23 cellular contexts compared by ENCODE assay signal in the genomic region with DNA sequence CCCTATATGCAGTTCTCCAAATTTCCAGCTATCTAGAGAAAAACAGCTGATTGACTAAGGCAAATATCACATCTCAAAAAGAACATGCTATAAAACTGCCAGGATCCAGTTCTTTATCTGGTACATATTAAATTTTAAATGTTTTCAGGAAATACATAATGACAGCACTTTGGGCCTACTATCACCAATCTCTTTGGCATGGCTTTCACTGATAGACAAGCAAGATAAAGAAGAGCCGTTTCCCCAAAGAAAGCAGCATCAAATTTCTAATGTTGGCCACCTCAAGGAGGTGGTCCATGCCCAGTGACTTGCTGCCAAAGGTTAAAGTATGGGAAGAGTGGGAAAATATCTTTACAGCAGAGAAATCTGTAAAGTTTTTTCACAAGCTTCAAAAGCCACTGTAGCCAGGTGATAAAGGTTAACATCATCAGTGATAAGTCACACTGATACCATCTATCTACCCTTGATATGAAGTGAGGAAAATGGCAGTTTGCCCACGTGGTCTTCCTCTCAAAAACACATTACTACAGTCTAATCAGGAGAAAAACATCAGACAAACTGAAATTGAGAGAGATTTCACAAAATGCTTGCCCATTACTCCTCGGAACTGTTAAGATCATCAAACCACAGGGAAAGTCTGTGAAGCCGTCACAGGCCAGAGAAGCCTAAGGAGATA. TPM values are rescaled to one million over a fixed set of nuclear protein-coding genes. Genes with fewer than 3 reads are reported as not detected.
DNase-seq lines count a peak whose midpoint lies in the region; ATAC-seq and TF ChIP-seq lines count a peak whose summit lies in the region.
"Had no signal": no experiment of that assay in that cellular context is flagged by ENCODE, and none has a peak within 500 bp of the region (broad histone marks: within the 10 kb centered on the region; RNA-seq: fewer than 3 reads in every experiment).

No MANE protein-coding gene starts in this region.

- no peak overlapping the region for H2BK120ac ChIP-seq in mesendoderm (ENCODE audit: low read depth, low read length)

- H2BK5ac ChIP-seq in mesendoderm (ENCODE audit: low read length) = no peak overlapping the region

- H3K79me1 ChIP-seq in mesendoderm (ENCODE audit: low read length) = no peaks in the 10 kb centered on the region

- H4K8ac ChIP-seq in mesendoderm (ENCODE audit: low read depth, low read length) = no peak overlapping the region

- no peak overlapping the region for H3K18ac ChIP-seq in mesendoderm (ENCODE audit: low read length)

- TF ChIP-seq EP300 in SK-N-SH (IDR thresholded peaks at IDR 0.05; ENCODE audit: borderline replicate concordance in 1 of 2, low read depth in 1 of 2, low read length in 1 of 2) = peak in 1 of 2 experiments; percentile 28; a peak in 1 of 4 replicates

- no peaks in the 10 kb centered on the region; a peak in 1 of 4 replicates for H3K4me1 ChIP-seq in SK-N-SH (ENCODE audit: control insufficient read depth in 1 of 2, insufficient read depth in 2 of 2, low read depth in 1 of 2, low read length in 1 of 2)
- peaks cover 43% of the 10 kb centered on the region for H3K4me1 ChIP-seq in Loucy (ENCODE audit: insufficient read depth, low read length, poor library complexity, severe bottlenecking)
- peaks cover 2% of the 10 kb centered on the region for H3K4me1 ChIP-seq in mesendoderm (ENCODE audit: control insufficient read depth, low read depth, low read length)
- H3K4me1 ChIP-seq: A549; BLaER1 treated with 17β-estradiol and CSF1 and Interleukin-3, amounts not matched to agents 10 nM and 100 nM; Caco-2 had no signal

- no peak overlapping the region for H3K56ac ChIP-seq in mesendoderm (ENCODE audit: low read length)

- H3K9me2 ChIP-seq in SK-N-SH (no peaks in the 10 kb centered on the region), Loucy (replicated peaks; ENCODE audit: low read depth, low read length) (no peaks in the 10 kb centered on the region)

- H3K79me2 ChIP-seq in SK-N-SH (ENCODE audit: insufficient read depth) (no peaks in the 10 kb centered on the region), Loucy (ENCODE audit: insufficient read depth, low read length) (no peaks in the 10 kb centered on the region), mesendoderm (ENCODE audit: control insufficient read depth, insufficient read depth, low read length) (no peaks in the 10 kb centered on the region)

- H4K20me1 ChIP-seq in SK-N-SH (ENCODE audit: insufficient read depth) = no peaks in the 10 kb centered on the region
- H4K20me1 ChIP-seq in Loucy (ENCODE audit: insufficient read depth, low read length, poor library complexity, severe bottlenecking) = no peaks in the 10 kb centered on the region
- H4K20me1 ChIP-seq: BLaER1 treated with 17β-estradiol and CSF1 and Interleukin-3, amounts not matched to agents 10 nM and 100 nM had no signal

- CTCF ChIA-PET in SK-N-SH (lab: Yijun Ruan, JAX) = interaction anchor here (0.6 to 2.2 kb wide), 2 partner anchors 18 to 270 kb away, joined by 3 to 9 read pairs; no protein-coding TSS in a partner anchor

- DNase-seq in SK-N-SH (no peak), mesendoderm (peak; percentile 73), NCI-H345 (lab: John Stamatoyannopoulos, UW) (no peak)
- DNase-seq: AML-193; Caco-2; Calu3; CD4-positive, alpha-beta T cell; CD8-positive, alpha-beta T cell; DMS 273 treated with DMSO at 0.1 percent for 48 hours; DMS153; DMS53; DMS79; DND-41; EL; GDM1 had no signal

- POLR2A ChIA-PET in SK-N-SH (lab: Yijun Ruan, JAX) = no interaction called here

- no peaks in the 10 kb centered on the region for H3K36me3 ChIP-seq in SK-N-SH (replicated peaks in 1 of 2; ENCODE audit: control insufficient read depth in 1 of 2, insufficient read depth in 2 of 2, low read length in 1 of 2)
- H3K36me3 ChIP-seq in Loucy (ENCODE audit: insufficient read depth, low read length) = no peaks in the 10 kb centered on the region
- H3K36me3 ChIP-seq in mesendoderm (ENCODE audit: control insufficient read depth, insufficient read depth, low read length) = no peaks in the 10 kb centered on the region

- TF ChIP-seq CTCF in SK-N-SH (IDR thresholded peaks at IDR 0.05) = no peak
- no peak for TF ChIP-seq CTCF in Loucy (conservative IDR thresholded peaks at IDR 0.05; ENCODE audit: low read length)

- no peak for TF ChIP-seq RAD21 in SK-N-SH (IDR thresholded peaks at IDR 0.05; ENCODE audit: low read length)

- H3F3A ChIP-seq in SK-N-SH (replicated peaks; ENCODE audit: insufficient read depth) (no peaks in the 10 kb centered on the region), Loucy (ENCODE audit: low read depth) (no peaks in the 10 kb centered on the region)

- H3K4me3 ChIP-seq in SK-N-SH (ENCODE audit: low read depth in 2 of 2, low read length in 1 of 2) (no peak overlapping the region), Loucy (ENCODE audit: low read length, poor library complexity, severe bottlenecking) (no peak overlapping the region), mesendoderm (ENCODE audit: low read length) (no peak overlapping the region)
- H3K4me3 ChIP-seq: A549; BLaER1 treated with 17β-estradiol and CSF1 and Interleukin-3, amounts not matched to agents 10 nM and 100 nM; GM12878 had no signal

- 54% methylated on average over 4 of the region's 4 CpGs for WGBS in SK-N-SH (ENCODE audit: low lambda C conversion rate)
- no CpG with 5 or more reads among the region's 4 CpGs for WGBS in mesendoderm (ENCODE audit: extremely low coverage, insufficient coverage, low lambda C conversion rate)

- ATAC-seq in SK-N-SH treated with all-trans-retinoic acid at 6 μM for 48 hours (no peak), GM21717 (IDR thresholded peaks at IDR 0.05; ENCODE audit: unreplicated experiment) (no peak)
- ATAC-seq: A549; CD8-positive, alpha-beta T cell; GM12878 had no signal

- H3K4ac ChIP-seq in mesendoderm (ENCODE audit: low read depth, low read length) = no peak overlapping the region

- H2BK15ac ChIP-seq in mesendoderm (replicated peaks; ENCODE audit: low read depth) = no peak overlapping the region

- H3K27ac ChIP-seq in SK-N-SH (ENCODE audit: low read depth in 2 of 2, low read length in 1 of 2) (no peak overlapping the region), mesendoderm (ENCODE audit: low read depth, low read length) (no peak overlapping the region)
- H3K27ac ChIP-seq: 22Rv1; A549; BLaER1 treated with 17β-estradiol and CSF1 and Interleukin-3, amounts not matched to agents 10 nM and 100 nM; C4-2B had no signal

- H3K9me3 ChIP-seq in SK-N-SH = no peaks in the 10 kb centered on the region
- no peaks in the 10 kb centered on the region for H3K9me3 ChIP-seq in Loucy (ENCODE audit: insufficient read depth, low read depth, low read length)
- H3K9me3 ChIP-seq: A549; BLaER1 treated with 17β-estradiol and CSF1 and Interleukin-3, amounts not matched to agents 10 nM and 100 nM; Caco-2 had no signal

- H4K5ac ChIP-seq in mesendoderm (ENCODE audit: low read length) = no peak overlapping the region

- H2AFZ ChIP-seq in SK-N-SH (ENCODE audit: low read depth) (no peak overlapping the region), Loucy (ENCODE audit: low read length) (no peak overlapping the region)

- H2AK5ac ChIP-seq in mesendoderm (ENCODE audit: low read length) = no peak overlapping the region

- H3K4me2 ChIP-seq in SK-N-SH = no peak overlapping the region
- H3K4me2 ChIP-seq in Loucy (ENCODE audit: low read depth, low read length, poor library complexity, severe bottlenecking) = peak overlapping the region; percentile 25
- no peak overlapping the region for H3K4me2 ChIP-seq in mesendoderm (ENCODE audit: low read length)
- H3K4me2 ChIP-seq: A549; BLaER1 treated with 17β-estradiol and CSF1 and Interleukin-3, amounts not matched to agents 10 nM and 100 nM had no signal

- H3K9ac ChIP-seq in SK-N-SH (no peak overlapping the region), Loucy (ENCODE audit: low read depth, low read length, poor library complexity, severe bottlenecking) (peak overlapping the region; percentile 30), mesendoderm (ENCODE audit: low read length) (no peak overlapping the region)
- H3K9ac ChIP-seq: BLaER1 treated with 17β-estradiol and CSF1 and Interleukin-3, amounts not matched to agents 10 nM and 100 nM had no signal

- no peaks in the 10 kb centered on the region for H3K27me3 ChIP-seq in SK-N-SH (ENCODE audit: insufficient read depth)
- H3K27me3 ChIP-seq in Loucy (ENCODE audit: insufficient read depth, low read length, poor library complexity, severe bottlenecking) = no peaks in the 10 kb centered on the region
- H3K27me3 ChIP-seq in mesendoderm (ENCODE audit: insufficient read depth, low read length, poor library complexity) = no peaks in the 10 kb centered on the region
- H3K27me3 ChIP-seq: BLaER1 treated with 17β-estradiol and CSF1 and Interleukin-3, amounts not matched to agents 10 nM and 100 nM had no signal

- no peak overlapping the region for H3K23ac ChIP-seq in mesendoderm (ENCODE audit: low read length)

TF ChIP-seq in SK-N-SH, 30 proteins besides CTCF, POLR2A, EP300 and RAD21 (continues in another document):
- peak; percentile 45; the same call in 1 of the 2 replicates for TF ChIP-seq NFIC (IDR thresholded peaks at IDR 0.05; ENCODE audit: borderline replicate concordance)
- TF ChIP-seq, protein P1, sequence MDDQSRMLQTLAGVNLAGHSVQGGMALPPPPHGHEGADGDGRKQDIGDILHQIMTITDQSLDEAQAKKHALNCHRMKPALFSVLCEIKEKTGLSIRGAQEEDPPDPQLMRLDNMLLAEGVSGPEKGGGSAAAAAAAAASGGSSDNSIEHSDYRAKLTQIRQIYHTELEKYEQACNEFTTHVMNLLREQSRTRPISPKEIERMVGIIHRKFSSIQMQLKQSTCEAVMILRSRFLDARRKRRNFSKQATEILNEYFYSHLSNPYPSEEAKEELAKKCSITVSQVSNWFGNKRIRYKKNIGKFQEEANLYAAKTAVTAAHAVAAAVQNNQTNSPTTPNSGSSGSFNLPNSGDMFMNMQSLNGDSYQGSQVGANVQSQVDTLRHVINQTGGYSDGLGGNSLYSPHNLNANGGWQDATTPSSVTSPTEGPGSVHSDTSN (IDR thresholded peaks at IDR 0.05) = peak; percentile 69
- no peak for TF ChIP-seq FOXM1 (IDR thresholded peaks at IDR 0.05; ENCODE audit: low read depth)

RNA-seq across cellular contexts. Expression of gene C15orf61, which starts 46.4 kb away (rescaled TPM):
- polyA plus RNA-seq in SK-N-SH (2012; rRNA removed) = 2.9 and 4.0 TPM in 2 replicates
- 3.7 and 4.3 TPM in 2 replicates for polyA plus RNA-seq in SK-N-SH (2012; cell fraction: cytosol; rRNA removed)
- 3.7 and 4.1 TPM in 2 replicates for polyA plus RNA-seq in SK-N-SH (2012; cell fraction: nucleus; rRNA removed)
- polyA plus RNA-seq in mesendoderm (2013, experiment 1 of 2) = 3.1 TPM
- polyA plus RNA-seq in mesendoderm (2013, experiment 2 of 2) = 2.7 TPM
